ENCODE assay signal across 22 cellular contexts in the genomic region with DNA sequence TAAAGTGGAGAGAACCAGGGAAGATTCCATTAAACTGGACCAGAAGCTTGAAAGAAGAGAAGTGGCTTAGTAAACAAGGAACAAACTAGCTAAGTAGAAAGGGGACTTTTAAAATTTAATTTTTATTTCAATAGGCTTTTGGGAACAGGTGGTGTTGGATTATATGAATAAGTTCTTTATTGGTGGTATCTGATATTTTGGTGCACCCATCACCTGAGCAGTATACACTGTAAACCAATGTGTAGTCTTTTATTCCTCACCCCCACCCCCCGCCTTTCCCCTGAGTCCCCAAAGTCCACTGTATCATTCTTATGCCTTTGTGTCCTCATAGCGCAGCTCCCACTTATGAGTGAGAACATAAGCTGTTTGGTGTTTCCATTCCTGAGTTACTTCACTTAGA. TPM values are rescaled to one million over a fixed set of nuclear protein-coding genes. Genes with fewer than 3 reads are reported as not detected.
DNase-seq lines count a peak whose midpoint lies in the region; ATAC-seq and TF ChIP-seq lines count a peak whose summit lies in the region.
"Had no signal": no experiment of that assay in that cellular context is flagged by ENCODE, and none has a peak within 500 bp of the region (broad histone marks: within the 10 kb centered on the region; RNA-seq: fewer than 3 reads in every experiment).

No MANE protein-coding gene starts in this region.

- intact Hi-C loops in left ventricle myocardium inferior (cut with micrococcal nuclease), result no loop called here
- intact Hi-C loops in left ventricle myocardium superior (cut with micrococcal nuclease), result no loop called here
- intact Hi-C loops in psoas muscle (cut with DNase I), result no loop called here
- intact Hi-C loops in right lobe of liver (cut with DNase I), result no loop called here

- H3K27ac ChIP-seq in left ventricle myocardium inferior (replicated peaks) (peak overlapping the region; percentile 98), psoas muscle (peak overlapping the region; percentile 47), right lobe of liver (peak overlapping the region in 1 of 3 donors; percentile 99)
- H3K27ac ChIP-seq: A549; BLaER1 treated with 17β-estradiol and CSF1 and Interleukin-3, amounts not matched to agents 10 nM and 100 nM had no signal

- H3K9me3 ChIP-seq in left ventricle myocardium inferior (replicated peaks) (no peaks in the 10 kb centered on the region), psoas muscle (no peaks in the 10 kb centered on the region), right lobe of liver (no peaks in the 10 kb centered on the region)
- H3K9me3 ChIP-seq: A549; BE2C; BLaER1 treated with 17β-estradiol and CSF1 and Interleukin-3, amounts not matched to agents 10 nM and 100 nM; HAP-1 had no signal

- H3K4me1 Mint-ChIP-seq in activated T-helper 17 cell treated with anti-CD3 and anti-CD28 coated beads, Interleukin-2, amount 50 U/mL, for 72 hours, result peaks cover 26% of the 10 kb centered on the region

- WGBS in psoas muscle, 3 donors, result 97 to 98% (median 97%) methylated on average over 2 of the region's 2 CpGs
- 100% methylated on average over 1 of the region's 2 CpGs for WGBS in right lobe of liver (ENCODE audit: insufficient coverage, low coverage, low lambda C conversion rate, missing lambda C conversion rate)

- H3K36me3 Mint-ChIP-seq in activated T-helper 17 cell treated with anti-CD3 and anti-CD28 coated beads, Interleukin-2, amount 50 U/mL, for 72 hours (ENCODE audit: low read depth), result peaks cover 75% of the 10 kb centered on the region

- H3K36me3 ChIP-seq in left ventricle myocardium inferior, result peaks cover 28% of the 10 kb centered on the region
- H3K36me3 ChIP-seq in psoas muscle (ENCODE audit: insufficient read depth in 1 of 2, low read depth in 1 of 2), result peaks cover 2 to 44% of the 10 kb centered on the region in 2 donors
- peaks cover 0 to 25% (median 10%) of the 10 kb centered on the region in 4 donors for H3K36me3 ChIP-seq in right lobe of liver

- H3K4me1 ChIP-seq in left ventricle myocardium inferior, result peaks cover 81% of the 10 kb centered on the region
- peaks cover 49% of the 10 kb centered on the region for H3K4me1 ChIP-seq in psoas muscle
- H3K4me1 ChIP-seq in right lobe of liver, result peaks cover 0 to 36% (median 15%) of the 10 kb centered on the region in 4 donors

- no peaks in the 10 kb centered on the region for H3K27me3 Mint-ChIP-seq in activated T-helper 17 cell treated with anti-CD3 and anti-CD28 coated beads, Interleukin-2, amount 50 U/mL, for 72 hours
- H3K27me3 Mint-ChIP-seq: CD4-positive, alpha-beta memory T cell had no signal

- DNase-seq in left ventricle myocardium inferior (no peak), left ventricle myocardium superior (no peak), psoas muscle (no peak), right lobe of liver (no peak), HuH-7 (ENCODE audit: low spot score) (no peak)
- DNase-seq: 8988T; ACHN; AML-193; BE2C; Calu3; CD4-positive, alpha-beta memory T cell; COR-L47; DMS53; DMS79 treated with DMSO at 0.1 percent for 48 hours; GF-D8; GOT3 had no signal

- no peak for TF ChIP-seq CTCF in left ventricle myocardium inferior (IDR thresholded peaks at IDR 0.05; ENCODE audit: borderline replicate concordance)
- no peak for TF ChIP-seq CTCF in psoas muscle (IDR thresholded peaks at IDR 0.05)
- no peak for TF ChIP-seq CTCF in right lobe of liver (IDR thresholded peaks at IDR 0.05)

- H3K27ac Mint-ChIP-seq in activated T-helper 17 cell treated with anti-CD3 and anti-CD28 coated beads, Interleukin-2, amount 50 U/mL, for 72 hours, result peak overlapping the region; percentile 38

- no peak for ATAC-seq in left ventricle myocardium superior
- ATAC-seq in activated T-helper 17 cell treated with anti-CD3 and anti-CD28 coated beads, Interleukin-2, amount 50 U/mL, for 72 hours (replicated peaks), result no peak
- ATAC-seq in psoas muscle, result no peak
- no peak for ATAC-seq in right lobe of liver
- ATAC-seq in GM19328 (IDR thresholded peaks at IDR 0.05; ENCODE audit: unreplicated experiment), result no peak
- ATAC-seq: A549 had no signal

- H3K4me3 Mint-ChIP-seq in activated T-helper 17 cell treated with anti-CD3 and anti-CD28 coated beads, Interleukin-2, amount 50 U/mL, for 72 hours, result no peak overlapping the region
- H3K4me3 Mint-ChIP-seq: CD14-positive monocyte; CD4-positive, alpha-beta memory T cell had no signal

- no peak overlapping the region for H3K4me3 ChIP-seq in left ventricle myocardium inferior
- H3K4me3 ChIP-seq in psoas muscle, result no peak overlapping the region
- no peak overlapping the region for H3K4me3 ChIP-seq in right lobe of liver
- H3K4me3 ChIP-seq: A549; BLaER1 treated with 17β-estradiol and CSF1 and Interleukin-3, amounts not matched to agents 10 nM and 100 nM; HAP-1 had no signal

- no peaks in the 10 kb centered on the region for H3K9me3 Mint-ChIP-seq in activated T-helper 17 cell treated with anti-CD3 and anti-CD28 coated beads, Interleukin-2, amount 50 U/mL, for 72 hours
- H3K9me3 Mint-ChIP-seq: CD4-positive, alpha-beta memory T cell had no signal

- TF ChIP-seq POLR2A in right lobe of liver (IDR thresholded peaks at IDR 0.05), result no peak

- H3K27me3 ChIP-seq in left ventricle myocardium inferior (ENCODE audit: low read depth) (no peaks in the 10 kb centered on the region), psoas muscle (ENCODE audit: insufficient read depth in 3 of 3, low read length in 2 of 3) (no peaks in the 10 kb centered on the region), right lobe of liver (no peaks in the 10 kb centered on the region)
- H3K27me3 ChIP-seq: BE2C; BLaER1 treated with 17β-estradiol and CSF1 and Interleukin-3, amounts not matched to agents 10 nM and 100 nM had no signal

RNA-seq across cellular contexts. Expression of a gene that starts 7.4 kb away (rescaled TPM):
- 404 TPM for total RNA-seq in left ventricle myocardium inferior
- total RNA-seq in left ventricle myocardium superior, result 398 TPM
- 100 to 1,000 TPM in 1 of 2 donors, 10 to 100 TPM in 1; 71.9 to 118 TPM for total RNA-seq in activated T-helper 17 cell treated with anti-CD3 and anti-CD28 coated beads, Interleukin-2, amount 50 U/mL, for 72 hours
- 100 to 1,000 TPM; 156 to 263 (median 208) TPM for total RNA-seq in psoas muscle
- 100 to 1,000 TPM; 141 to 246 (median 162) TPM for polyA plus RNA-seq in psoas muscle
- total RNA-seq in right lobe of liver, result 1,000 to 10,000 TPM in 2 of 6 experiments, 100 to 1,000 TPM in 4; 357 to 1,180 (median 459) TPM
